Comparison of ENCODE assay signal across 27 cellular contexts in genomic region chrX:71212536-71212935, GRCh38. TPM values are rescaled to one million over a fixed set of nuclear protein-coding genes. Genes with fewer than 3 reads are reported as not detected.
"Had no signal": no experiment of that assay in that cellular context is flagged by ENCODE, and none has a peak within 500 bp of the region (broad histone marks: within the 10 kb centered on the region; RNA-seq: fewer than 3 reads in every experiment).

No MANE protein-coding gene starts in this region.

- H3K36me3 ChIP-seq: adrenal gland, breast epithelium, WERI-Rb-1 had no signal

- H3K27ac ChIP-seq: adrenal gland, breast epithelium, coronary artery, SK-N-MC, WERI-Rb-1 had no signal

- H3K4me3 ChIP-seq: adrenal gland, breast epithelium, coronary artery, SK-N-MC had no signal

- DNase-seq: activated CD4-positive, alpha-beta T cell treated with anti-CD3 and anti-CD28 coated beads for 36 hours; activated CD4-positive, alpha-beta T cell treated with anti-CD3 and anti-CD28 coated beads, Interleukin-2, amount 50 U/mL, for 1 hour; activated CD8-positive, alpha-beta memory T cell treated with anti-CD3 and anti-CD28 coated beads, Interleukin-2, amount 50 U/mL, for 4 hours; activated CD8-positive, alpha-beta T cell treated with anti-CD3 and anti-CD28 coated beads for 36 hours; activated naive CD4-positive, alpha-beta T cell treated with anti-CD3 and anti-CD28 coated beads, Interleukin-2, amount 50 U/mL, for 16 hours; activated naive CD8-positive, alpha-beta T cell treated with anti-CD3 and anti-CD28 coated beads, Interleukin-2, amount 10 ng/mL, durations not matched to agents 7 days and 5 days; activated T-cell treated with anti-CD3 and anti-CD28 coated beads, Interleukin-2, amount 50 U/mL, for 72 hours; adrenal gland; aorta; caudate nucleus; MM.1S; NCI-H1105 treated with DMSO at 0.1 percent for 48 hours; NCI-H1436 treated with DMSO at 0.1 percent for 48 hours; NCI-H187; NCI-H2081; NCI-H2171; NCI-H2227 treated with DMSO at 0.1 percent for 48 hours; NCI-H446 treated with DMSO at 0.1 percent for 48 hours; NCI-H526 treated with DMSO at 0.1 percent for 48 hours; T-helper 1 cell; WERI-Rb-1 had no signal

- H3K4me1 ChIP-seq: adrenal gland, breast epithelium had no signal

- H3K9me3 ChIP-seq: adrenal gland, breast epithelium had no signal

- H3K27me3 ChIP-seq: adrenal gland had no signal

RNA-seq across cellular contexts. Expression of gene GJB1, which starts 10.5 kb away (rescaled TPM):
- total RNA-seq: activated CD4-positive, alpha-beta T cell treated with anti-CD3 and anti-CD28 coated beads for 36 hours; activated CD8-positive, alpha-beta T cell treated with anti-CD3 and anti-CD28 coated beads for 36 hours; activated T-helper 2 cell treated with anti-CD3 and anti-CD28 coated beads, Interferon-gamma antibody, Interleukin-2, Interleukin-4, amounts not matched to agents 10 μg/mL and 5 μg/mL and 100 μg/mL, durations not matched to agents 14 hours and 24 hours and 36 hours; aorta; cerebellum; RPMI7951 had no signal
